Comparison of ENCODE assay signal across 8 cellular contexts in the genomic region with DNA sequence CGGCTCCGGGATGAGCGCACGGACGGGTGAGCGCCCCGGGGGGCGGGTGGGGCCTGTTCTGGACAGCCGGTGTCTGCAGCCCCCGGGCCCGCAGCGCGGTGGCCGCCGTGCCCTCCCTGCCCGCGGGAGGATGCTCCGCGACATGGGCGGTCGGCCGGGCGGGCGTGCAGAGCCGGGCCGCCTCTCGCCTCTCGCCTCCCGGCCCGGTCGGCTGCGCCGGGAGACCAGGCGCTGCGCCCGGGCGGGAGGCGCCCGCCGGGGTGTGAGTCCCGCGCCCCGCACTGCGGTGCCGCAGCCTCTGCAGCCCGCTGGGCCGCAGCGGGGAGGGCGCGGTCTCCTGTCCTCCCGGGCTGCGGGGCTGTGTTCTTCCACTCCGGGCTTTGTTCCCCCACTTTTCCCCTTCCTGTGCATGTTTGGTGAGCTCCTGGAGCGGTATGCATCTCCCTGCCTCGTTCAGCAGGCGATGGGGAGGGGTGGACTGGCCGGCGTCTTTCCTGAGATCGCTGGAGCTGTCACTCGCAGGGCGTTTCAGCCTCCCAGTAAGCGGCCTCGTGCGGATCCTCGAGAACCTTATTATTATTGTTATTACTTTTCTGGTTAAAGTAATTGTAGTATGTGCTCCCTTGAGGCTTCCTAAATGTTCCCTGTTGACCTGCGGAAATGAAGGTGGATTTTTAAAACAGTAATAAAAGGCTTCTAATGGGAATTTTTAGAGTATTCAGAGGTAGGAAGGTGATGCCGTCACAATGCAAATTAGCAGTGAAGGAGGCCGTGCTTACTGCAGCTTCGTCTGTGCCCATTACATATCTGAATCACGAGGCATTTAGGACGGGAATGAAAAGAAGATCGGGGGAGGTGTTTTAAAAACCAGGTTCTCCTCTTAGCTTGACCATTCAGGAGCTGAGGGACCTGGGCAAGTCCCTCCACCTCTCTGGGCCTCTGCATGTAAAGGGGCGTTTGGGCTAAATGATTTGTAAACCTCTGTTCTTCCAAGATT. TPM values are rescaled to one million over a fixed set of nuclear protein-coding genes. Genes with fewer than 3 reads are reported as not detected.
DNase-seq lines count a peak whose midpoint lies in the region; ATAC-seq and TF ChIP-seq lines count a peak whose summit lies in the region.

No MANE protein-coding gene starts in this region.

- 9 to 13% methylated on average over 13 to 18 of the region's 73 CpGs for WGBS in esophagus squamous epithelium, 2 donors

- H3K9me3 ChIP-seq in HUES6 (ENCODE audit: control insufficient read depth, insufficient read depth, low read depth, low read length) (no peaks in the 10 kb centered on the region), esophagus squamous epithelium (no peaks in the 10 kb centered on the region)
- no peaks in the 10 kb centered on the region for H3K9me3 ChIP-seq in naive thymus-derived CD4-positive, alpha-beta T cell (ENCODE audit: control insufficient read depth in 2 of 3, low read length in 3 of 3)

- H3K27ac Mint-ChIP-seq in naive thymus-derived CD4-positive, alpha-beta T cell, result peak overlapping the region in 5 of 9 donors; percentile 23 to 82 (median 46)

- peaks cover 68% of the 10 kb centered on the region for H3K27me3 ChIP-seq in HUES6 (ENCODE audit: control insufficient read depth, insufficient read depth, low read length)
- H3K27me3 ChIP-seq in esophagus squamous epithelium, result no peaks in the 10 kb centered on the region
- no peaks in the 10 kb centered on the region for H3K27me3 ChIP-seq in naive thymus-derived CD4-positive, alpha-beta T cell (ENCODE audit: control insufficient read depth in 2 of 2, insufficient read depth in 2 of 2, low read length in 2 of 2)

- POLR2A ChIA-PET in naive thymus-derived CD4-positive, alpha-beta T cell (lab: Charles Lee), result interaction anchor here (0.6 to 6.1 kb wide), 2 partner anchors 15 to 16 kb away, joined by 4 to 44 read pairs; a partner anchor contains a TSS

- H3K9ac ChIP-seq in HUES6 (ENCODE audit: low read length), result peak overlapping the region; percentile 44

- intact Hi-C loops in esophagus squamous epithelium (cut with DNase I), result no loop called here
- intact Hi-C loops in naive thymus-derived CD4-positive, alpha-beta T cell (cut with micrococcal nuclease), result loop anchor here (1.0 to 2.0 kb wide), 4 partner anchors 15 to 77 kb away; a partner anchor contains a TSS

- peaks cover 0 to 55% (median 4%) of the 10 kb centered on the region in 5 donors for H3K27me3 Mint-ChIP-seq in naive thymus-derived CD4-positive, alpha-beta T cell

- H3K36me3 Mint-ChIP-seq in naive thymus-derived CD4-positive, alpha-beta T cell, result peaks cover 0 to 18% (median 0%) of the 10 kb centered on the region in 5 donors

- no peak for TF ChIP-seq CTCF in esophagus squamous epithelium (IDR thresholded peaks at IDR 0.05)

- H3K9me3 Mint-ChIP-seq in naive thymus-derived CD4-positive, alpha-beta T cell, result peaks cover 0 to 4% (median 0%) of the 10 kb centered on the region in 11 donors

- H3K36me3 ChIP-seq in HUES6 (ENCODE audit: control insufficient read depth, insufficient read depth, low read length) (no peaks in the 10 kb centered on the region), esophagus squamous epithelium (no peaks in the 10 kb centered on the region)
- no peaks in the 10 kb centered on the region for H3K36me3 ChIP-seq in naive thymus-derived CD4-positive, alpha-beta T cell (ENCODE audit: control insufficient read depth in 2 of 3, insufficient read depth in 3 of 3, low read length in 3 of 3)

- CTCF ChIA-PET in naive thymus-derived CD4-positive, alpha-beta T cell (lab: Charles Lee), result interaction anchor here (1.3 to 1.7 kb wide), 2 partner anchors 25 to 102 kb away, joined by 5 to 6 read pairs; no protein-coding TSS in a partner anchor

- TF ChIP-seq POLR2A in esophagus squamous epithelium (IDR thresholded peaks at IDR 0.05), result no peak

- peak; percentile 41 for DNase-seq in ELR (ENCODE audit: low read depth)
- peak; percentile 33 to 35 for DNase-seq in activated CD4-positive, alpha-beta T cell treated with anti-CD3 and anti-CD28 coated beads, Interleukin-2, amount 50 U/mL, for 48 hours
- no peak for DNase-seq in esophagus squamous epithelium (lab: John Stamatoyannopoulos, UW)
- no peak for DNase-seq in naive thymus-derived CD4-positive, alpha-beta T cell
- DNase-seq in GF-D8 (lab: John Stamatoyannopoulos, UW), result no peak
- DNase-seq in DMS153 (lab: John Stamatoyannopoulos, UW), result no peak

- H3K27ac ChIP-seq in HUES6 (ENCODE audit: low read depth, low read length), result no peak overlapping the region
- H3K27ac ChIP-seq in esophagus squamous epithelium, result peak overlapping the region; percentile 57 to 89 (median 78)
- H3K27ac ChIP-seq in naive thymus-derived CD4-positive, alpha-beta T cell (ENCODE audit: low read depth, low read length), result no peak overlapping the region

- peaks cover 24 to 55% (median 42%) of the 10 kb centered on the region in 7 donors for H3K4me1 Mint-ChIP-seq in naive thymus-derived CD4-positive, alpha-beta T cell

- H3K4me3 Mint-ChIP-seq in naive thymus-derived CD4-positive, alpha-beta T cell, result peak overlapping the region; percentile 73 to 91 (median 87)

- H3K4me3 ChIP-seq in HUES6 (ENCODE audit: low read depth, low read length), result peak overlapping the region; percentile 75
- peak overlapping the region; percentile 55 to 89 (median 84) for H3K4me3 ChIP-seq in esophagus squamous epithelium
- peak overlapping the region; percentile 55 for H3K4me3 ChIP-seq in naive thymus-derived CD4-positive, alpha-beta T cell (ENCODE audit: low read length)

- peak; percentile 44 for ATAC-seq in GM21390 (IDR thresholded peaks at IDR 0.05; ENCODE audit: unreplicated experiment)
- ATAC-seq in naive thymus-derived CD4-positive, alpha-beta T cell, result peak; percentile 51

- H3K4me1 ChIP-seq in HUES6 (ENCODE audit: control insufficient read depth, insufficient read depth, low read length) (peaks cover 8% of the 10 kb centered on the region; the same call in 1 of the 2 replicates), esophagus squamous epithelium (peaks cover 0 to 28% (median 6%) of the 10 kb centered on the region in 3 donors)
- H3K4me1 ChIP-seq in naive thymus-derived CD4-positive, alpha-beta T cell (ENCODE audit: control insufficient read depth in 2 of 2, insufficient read depth in 2 of 2, low read length in 2 of 2), result peaks cover 0 to 10% of the 10 kb centered on the region in 2 donors

RNA-seq across cellular contexts. Expression of a gene that starts 0.6 kb away (rescaled TPM):
- total RNA-seq in esophagus squamous epithelium, result 1 to 10 TPM; 3.4 to 9.0 (median 4.8) TPM
- total RNA-seq in naive thymus-derived CD4-positive, alpha-beta T cell, result 10 to 100 TPM in 4 of 5 experiments, 1 to 10 TPM in 1; 9.5 to 17.1 (median 13.4) TPM
- polyA plus RNA-seq in naive thymus-derived CD4-positive, alpha-beta T cell, result 1 to 10 TPM; 1.4 to 1.9 TPM

RNA-seq across cellular contexts. Expression of a gene that starts 14.5 kb away (rescaled TPM):
- 10 to 100 TPM; 11.0 to 15.0 (median 12.9) TPM for total RNA-seq in esophagus squamous epithelium
- total RNA-seq in naive thymus-derived CD4-positive, alpha-beta T cell, result 10 to 100 TPM; 12.5 to 33.8 (median 17.8) TPM
- polyA plus RNA-seq in naive thymus-derived CD4-positive, alpha-beta T cell, result 10 to 100 TPM; 42.2 to 46.8 TPM

Comparison
In these comparisons a context has a peak if more than half of its experiments do, and no peak if none do; other contexts are left out.
1. DNase-seq: peak in ELR (single experiment) and activated CD4-positive, alpha-beta T cell treated with anti-CD3 and anti-CD28 coated beads, Interleukin-2, amount 50 U/mL, for 48 hours (2 of 2); none in esophagus squamous epithelium (single experiment), naive thymus-derived CD4-positive, alpha-beta T cell (0 of 9), GF-D8 (single experiment) and DMS153 (single experiment).
2. H3K27ac ChIP-seq: peak in esophagus squamous epithelium (4 of 4); none in HUES6 (single experiment) and naive thymus-derived CD4-positive, alpha-beta T cell (single experiment).
3. Peak in every context shown above with its lines, with median percentiles within 50 percentile points of each other: H3K4me3 ChIP-seq.